16 cellular contexts compared by ENCODE assay signal in the genomic region with DNA sequence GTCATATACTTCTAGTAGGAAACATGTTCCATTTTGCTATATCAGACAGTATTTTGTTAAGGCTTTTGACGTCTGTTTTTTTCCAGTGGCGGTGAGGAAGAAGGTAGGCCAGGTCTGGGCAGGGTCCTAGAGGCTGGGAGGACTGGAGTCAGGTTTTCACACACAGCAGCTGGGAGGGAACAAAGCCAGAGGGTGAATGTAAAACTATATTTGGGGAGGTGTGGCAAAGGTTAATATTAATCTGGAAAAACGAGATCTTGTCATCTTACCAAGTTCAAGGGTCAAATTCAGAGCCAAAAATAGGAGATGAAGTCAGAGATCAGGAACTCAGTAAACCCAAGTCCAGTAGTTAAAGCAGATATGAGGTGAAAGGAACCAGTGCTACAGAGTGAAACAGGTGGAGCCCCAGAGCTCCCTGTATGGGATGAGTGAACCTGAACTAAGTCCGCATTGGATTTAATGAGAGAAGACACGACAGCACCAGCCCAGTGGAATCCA. TPM values are rescaled to one million over a fixed set of nuclear protein-coding genes. Genes with fewer than 3 reads are reported as not detected.
DNase-seq lines count a peak whose midpoint lies in the region; ATAC-seq and TF ChIP-seq lines count a peak whose summit lies in the region.
"Had no signal": no experiment of that assay in that cellular context is flagged by ENCODE, and none has a peak within 500 bp of the region (broad histone marks: within the 10 kb centered on the region; RNA-seq: fewer than 3 reads in every experiment).

No MANE protein-coding gene starts in this region.

- H3K4me3 ChIP-seq in cardiac muscle cell = no peak overlapping the region
- no peak overlapping the region for H3K4me3 ChIP-seq in heart right ventricle
- H3K4me3 ChIP-seq in colonic mucosa = no peak overlapping the region
- H3K4me3 ChIP-seq: testis had no signal

- H3K27ac ChIP-seq in cardiac muscle cell (peak overlapping the region; percentile 29), heart right ventricle (no peak overlapping the region), colonic mucosa (peak overlapping the region; percentile 60)
- H3K27ac ChIP-seq: RWPE1, testis had no signal

- no peaks in the 10 kb centered on the region for H3K27me3 Mint-ChIP-seq in mesothelial cell of epicardium (ENCODE audit: low read depth)
- H3K27me3 Mint-ChIP-seq: activated T-helper 17 cell treated with anti-CD3 and anti-CD28 coated beads, Interleukin-2, amount 50 U/mL, for 72 hours; brain had no signal

- H3K36me3 Mint-ChIP-seq in mesothelial cell of epicardium = no peaks in the 10 kb centered on the region
- H3K36me3 Mint-ChIP-seq: brain had no signal

- TF ChIP-seq CTCF in cardiac muscle cell (IDR thresholded peaks at IDR 0.05; ENCODE audit: low read depth, low read length) = no peak
- TF ChIP-seq CTCF in heart right ventricle (IDR thresholded peaks at IDR 0.05) = no peak
- no peak for TF ChIP-seq CTCF in colonic mucosa (IDR thresholded peaks at IDR 0.05)
- no peak for TF ChIP-seq CTCF in mesothelial cell of epicardium (IDR thresholded peaks at IDR 0.05; ENCODE audit: unreplicated experiment)
- TF ChIP-seq CTCF in GM13977 (IDR thresholded peaks at IDR 0.05; ENCODE audit: extremely low read depth, insufficient read depth, missing control alignments) = no peak

- peak overlapping the region; percentile 32 for H3K27ac Mint-ChIP-seq in mesothelial cell of epicardium
- H3K27ac Mint-ChIP-seq: activated T-helper 17 cell treated with anti-CD3 and anti-CD28 coated beads, Interleukin-2, amount 50 U/mL, for 72 hours had no signal

- no peak for ATAC-seq in heart right ventricle
- ATAC-seq: activated T-helper 17 cell treated with anti-CD3 and anti-CD28 coated beads, Interleukin-2, amount 50 U/mL, for 72 hours had no signal

- 61 to 65% methylated on average over 5 of the region's 5 CpGs for WGBS in heart right ventricle, 2 donors

- peaks cover 19% of the 10 kb centered on the region for H3K4me1 Mint-ChIP-seq in mesothelial cell of epicardium
- H3K4me1 Mint-ChIP-seq: activated T-helper 17 cell treated with anti-CD3 and anti-CD28 coated beads, Interleukin-2, amount 50 U/mL, for 72 hours; brain had no signal

- H3K9me3 Mint-ChIP-seq in mesothelial cell of epicardium = no peaks in the 10 kb centered on the region
- H3K9me3 Mint-ChIP-seq: activated T-helper 17 cell treated with anti-CD3 and anti-CD28 coated beads, Interleukin-2, amount 50 U/mL, for 72 hours; brain had no signal

- H3K9ac ChIP-seq in colonic mucosa (ENCODE audit: low read depth in 2 of 2, low read length in 2 of 2) = no peak overlapping the region

- in situ Hi-C loops in GM13977 (cut with MboI; ENCODE audit: low pct_unique_long_range_greater_than_20kb, low sequenced_read_pairs, unreplicated experiment) = no loop called here

- DNase-seq in cardiac muscle cell (ENCODE audit: low read depth in 1 of 2, low spot score in 1 of 2) = peak in 1 of 2 donors; percentile 17
- no peak for DNase-seq in heart right ventricle
- DNase-seq in colonic mucosa = peak; percentile 74
- DNase-seq in mesothelial cell of epicardium (ENCODE audit: low spot score in 2 of 2, unreplicated experiment in 2 of 2) = no peak
- DNase-seq in activated CD4-positive, alpha-beta T cell treated with anti-CD3 and anti-CD28 coated beads, Interleukin-2, amount 50 U/mL, for 4 hours = no peak
- no peak for DNase-seq in GM13977 (ENCODE audit: low spot score)
- DNase-seq in GM19240 (ENCODE audit: insufficient read length, low spot score) = no peak
- DNase-seq in NCI-H187 treated with DMSO at 0.1 percent for 48 hours (lab: John Stamatoyannopoulos, UW) = no peak
- DNase-seq: activated CD4-positive, alpha-beta T cell treated with anti-CD3 and anti-CD28 coated beads, Interleukin-2, amount 50 U/mL, for 48 hours; NCI-H1694 treated with DMSO at 0.1 percent for 48 hours; NCI-H524 treated with DMSO at 0.1 percent for 48 hours; T-helper 9 cell; testis had no signal

- H3K4me1 ChIP-seq in cardiac muscle cell (ENCODE audit: low read depth) = peaks cover 7% of the 10 kb centered on the region
- peaks cover 0 to 9% (median 0%) of the 10 kb centered on the region in 9 donors for H3K4me1 ChIP-seq in heart right ventricle
- no peaks in the 10 kb centered on the region for H3K4me1 ChIP-seq in colonic mucosa
- H3K4me1 ChIP-seq: testis had no signal

- no peaks in the 10 kb centered on the region for H3K36me3 ChIP-seq in cardiac muscle cell
- no peaks in the 10 kb centered on the region for H3K36me3 ChIP-seq in heart right ventricle
- no peaks in the 10 kb centered on the region for H3K36me3 ChIP-seq in colonic mucosa

- no peaks in the 10 kb centered on the region for H3K9me3 ChIP-seq in cardiac muscle cell (ENCODE audit: low read depth)
- H3K9me3 ChIP-seq in heart right ventricle = no peaks in the 10 kb centered on the region
- H3K9me3 ChIP-seq in colonic mucosa = no peaks in the 10 kb centered on the region
- H3K9me3 ChIP-seq: testis had no signal

- intact Hi-C loops in heart right ventricle (cut with DNase I) (no loop called here), colonic mucosa (cut with DNase I) (no loop called here)

- H3K27me3 ChIP-seq in cardiac muscle cell (no peaks in the 10 kb centered on the region), heart right ventricle (peaks cover 0 to 89% (median 0%) of the 10 kb centered on the region in 7 donors), colonic mucosa (no peaks in the 10 kb centered on the region)
- H3K27me3 ChIP-seq: testis had no signal

- no peak overlapping the region for H3K4me3 Mint-ChIP-seq in mesothelial cell of epicardium
- H3K4me3 Mint-ChIP-seq: activated T-helper 17 cell treated with anti-CD3 and anti-CD28 coated beads, Interleukin-2, amount 50 U/mL, for 72 hours; brain had no signal

RNA-seq across cellular contexts. Expression of gene OTUD7B, which starts 10.7 kb away (rescaled TPM):
- 9.7 and 16.4 TPM in 2 replicates for total RNA-seq in cardiac muscle cell
- 3.1 and 5.1 TPM in 2 replicates for polyA plus RNA-seq in cardiac muscle cell
- total RNA-seq in heart right ventricle = 10 to 100 TPM; 22.7 to 34.4 (median 28.9) TPM
- polyA plus RNA-seq in heart right ventricle = 1 to 10 TPM; 3.1 to 7.7 TPM
- 10 to 100 TPM; 33.7 to 38.7 TPM for total RNA-seq in colonic mucosa
- 48.5 to 50.7 TPM (median 48.9 TPM) in 3 replicates for total RNA-seq in mesothelial cell of epicardium

RNA-seq across cellular contexts. Expression of gene VPS45, which starts 46.3 kb away (rescaled TPM):
- total RNA-seq in cardiac muscle cell (46.6 and 53.4 TPM in 2 replicates), heart right ventricle (10 to 100 TPM; 41.5 to 73.6 (median 51.9) TPM), colonic mucosa (10 to 100 TPM; 30.3 to 30.6 TPM), mesothelial cell of epicardium (51.3 to 56.5 TPM (median 53.0 TPM) in 3 replicates)
- polyA plus RNA-seq in cardiac muscle cell (70.4 and 71.2 TPM in 2 replicates), heart right ventricle (10 to 100 TPM; 26.6 to 31.0 TPM)

Comparison
In these comparisons a context has a peak if more than half of its experiments do, and no peak if none do; other contexts are left out.
1. H3K27ac ChIP-seq: peak in cardiac muscle cell (single experiment) and colonic mucosa (single experiment); none in heart right ventricle (0 of 10).